In the genomic region with DNA sequence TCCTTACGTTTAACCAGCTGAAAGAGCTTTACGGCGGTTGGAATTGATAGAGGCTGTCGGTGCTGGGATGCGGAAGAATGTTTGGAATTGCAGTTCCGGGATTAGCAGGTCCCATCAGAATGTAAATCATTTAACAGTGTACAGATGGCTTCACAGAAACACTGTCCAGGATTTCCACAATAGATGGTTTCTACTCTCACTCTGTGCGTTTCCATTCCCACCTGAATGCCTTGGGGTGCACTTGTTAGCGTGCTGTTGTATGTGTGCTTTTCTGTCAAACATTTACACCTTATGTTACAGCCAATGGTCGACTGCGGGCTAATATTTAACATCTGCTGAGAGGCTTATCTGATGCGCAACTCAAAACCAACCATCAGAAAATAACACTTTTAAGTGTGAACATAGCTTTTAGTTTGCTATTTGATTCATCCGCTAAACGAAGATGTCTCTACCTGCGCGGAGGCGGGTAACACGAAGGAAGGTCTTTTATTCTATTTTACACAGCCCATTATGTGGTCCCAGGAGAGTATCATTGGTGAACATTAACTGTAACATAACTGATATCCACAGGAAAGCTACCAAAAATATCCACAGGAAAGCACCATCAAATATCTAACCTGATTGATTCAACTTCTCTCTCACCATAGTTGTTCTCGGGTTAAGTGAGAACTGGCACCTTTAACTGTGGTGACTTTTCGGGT, we compare ENCODE assay signal across 16 cellular contexts.
A peak's percentile ranks its signal among the peaks of the same experiment; 100 is the strongest.
DNase-seq lines count a peak whose midpoint lies in the region; ATAC-seq and TF ChIP-seq lines count a peak whose summit lies in the region.
"Had no signal": no experiment of that assay in that cellular context is flagged by ENCODE, and none has a peak within 500 bp of the region (broad histone marks: within the 10 kb centered on the region; RNA-seq: fewer than 3 reads in every experiment).

No MANE protein-coding gene starts in this region.

- H3K9me3 ChIP-seq in ascending aorta, result no peaks in the 10 kb centered on the region
- H3K9me3 ChIP-seq: heart right ventricle, lower lobe of right lung, SK-N-SH had no signal

- H3K4me1 ChIP-seq in ascending aorta, result no peaks in the 10 kb centered on the region
- H3K4me1 ChIP-seq: heart right ventricle, lower lobe of right lung had no signal

- peak overlapping the region; percentile 66 for H3K4me3 Mint-ChIP-seq in Calu3 (ENCODE audit: low read depth, unreplicated experiment)
- no peak overlapping the region for H3K4me3 Mint-ChIP-seq in mesothelial cell of epicardium
- H3K4me3 Mint-ChIP-seq in activated CD4-positive, alpha-beta T cell treated with anti-CD3 and anti-CD28 coated beads, Interleukin-2, amount 10 ng/mL, durations not matched to agents 7 days and 5 days, result no peak overlapping the region
- H3K4me3 Mint-ChIP-seq: activated naive CD4-positive, alpha-beta T cell treated with anti-CD3 and anti-CD28 coated beads, Interleukin-2, amount 50 U/mL, for 24 hours; central memory CD8-positive, alpha-beta T cell; GM23338 had no signal

- intact Hi-C loops in Calu3 (cut with micrococcal nuclease; ENCODE audit: unreplicated experiment), result no loop called here
- intact Hi-C loops in ascending aorta (cut with DNase I), result no loop called here

- POLR2A ChIA-PET in activated CD4-positive, alpha-beta T cell treated with anti-CD3 and anti-CD28 coated beads, Interleukin-2, amount 10 ng/mL, durations not matched to agents 7 days and 5 days (lab: Charles Lee), result no interaction called here

- H3K27me3 ChIP-seq in ascending aorta, result no peaks in the 10 kb centered on the region
- H3K27me3 ChIP-seq: heart right ventricle had no signal

- TF ChIP-seq CTCF in Calu3 (IDR thresholded peaks at IDR 0.05; ENCODE audit: unreplicated experiment) (no peak), mesothelial cell of epicardium (IDR thresholded peaks at IDR 0.05; ENCODE audit: unreplicated experiment) (no peak), ascending aorta (IDR thresholded peaks at IDR 0.05) (no peak)

- H3K27ac ChIP-seq in ascending aorta, result no peak overlapping the region
- H3K27ac ChIP-seq: epithelial cell of prostate, heart right ventricle, lower lobe of right lung had no signal

- H3K27me3 Mint-ChIP-seq in Calu3 (ENCODE audit: unreplicated experiment) (no peaks in the 10 kb centered on the region), mesothelial cell of epicardium (ENCODE audit: low read depth) (no peaks in the 10 kb centered on the region)
- H3K27me3 Mint-ChIP-seq in activated CD4-positive, alpha-beta T cell treated with anti-CD3 and anti-CD28 coated beads, Interleukin-2, amount 10 ng/mL, durations not matched to agents 7 days and 5 days, result peaks cover 3% of the 10 kb centered on the region

- H3K9me3 Mint-ChIP-seq in Calu3 (ENCODE audit: low read depth, unreplicated experiment) (no peaks in the 10 kb centered on the region), mesothelial cell of epicardium (no peaks in the 10 kb centered on the region)
- no peaks in the 10 kb centered on the region for H3K9me3 Mint-ChIP-seq in activated CD4-positive, alpha-beta T cell treated with anti-CD3 and anti-CD28 coated beads, Interleukin-2, amount 10 ng/mL, durations not matched to agents 7 days and 5 days
- H3K9me3 Mint-ChIP-seq: activated naive CD4-positive, alpha-beta T cell treated with anti-CD3 and anti-CD28 coated beads, Interleukin-2, amount 50 U/mL, for 24 hours; central memory CD8-positive, alpha-beta T cell; GM23338 had no signal

- H3K36me3 Mint-ChIP-seq in Calu3 (ENCODE audit: insufficient read depth, unreplicated experiment) (peaks cover 5% of the 10 kb centered on the region), mesothelial cell of epicardium (no peaks in the 10 kb centered on the region)
- no peaks in the 10 kb centered on the region for H3K36me3 Mint-ChIP-seq in activated CD4-positive, alpha-beta T cell treated with anti-CD3 and anti-CD28 coated beads, Interleukin-2, amount 10 ng/mL, durations not matched to agents 7 days and 5 days (ENCODE audit: low read depth)
- H3K36me3 Mint-ChIP-seq: activated naive CD4-positive, alpha-beta T cell treated with anti-CD3 and anti-CD28 coated beads, Interleukin-2, amount 50 U/mL, for 24 hours had no signal

- BruUV-seq in Calu3 (replicated peaks; lab: Mats Ljungman, UMichigan), result no TSS peak

- CTCF ChIA-PET in Calu3 (lab: Charles Lee), result interaction anchor here (0.6 to 0.7 kb wide), 2 partner anchors 68 to 510 kb away, joined by 3 to 5 read pairs; no protein-coding TSS in a partner anchor
- CTCF ChIA-PET in activated CD4-positive, alpha-beta T cell treated with anti-CD3 and anti-CD28 coated beads, Interleukin-2, amount 10 ng/mL, durations not matched to agents 7 days and 5 days (lab: Charles Lee), result interaction anchor here (1.0 kb wide), 2 partner anchors 25 to 420 kb away, joined by 3 read pairs; no protein-coding TSS in a partner anchor

- peaks cover 0 to 8% of the 10 kb centered on the region in 2 donors for H3K36me3 ChIP-seq in ascending aorta
- H3K36me3 ChIP-seq: lower lobe of right lung had no signal

- no peak overlapping the region for H3K4me3 ChIP-seq in ascending aorta
- H3K4me3 ChIP-seq: GM23338, heart right ventricle, lower lobe of right lung had no signal

- DNase-seq in Calu3 (peak; percentile 57), amniotic epithelial cell (ENCODE audit: low read depth) (peak; percentile 35), mesothelial cell of epicardium (ENCODE audit: low spot score in 2 of 2, unreplicated experiment in 2 of 2) (no peak), ascending aorta (ENCODE audit: low spot score in 2 of 2) (no peak), NCI-H446 treated with DMSO at 0.1 percent for 48 hours (lab: John Stamatoyannopoulos, UW) (no peak), NCI-H774 (lab: John Stamatoyannopoulos, UW) (no peak)
- DNase-seq in activated CD4-positive, alpha-beta T cell treated with anti-CD3 and anti-CD28 coated beads, Interleukin-2, amount 10 ng/mL, durations not matched to agents 7 days and 5 days, result no peak
- DNase-seq: COR-L47, heart right ventricle, lower lobe of right lung, SK-N-SH had no signal

- ATAC-seq in GM21737 (IDR thresholded peaks at IDR 0.05; ENCODE audit: unreplicated experiment), result peak; percentile 40
- ATAC-seq: GM23338, heart right ventricle had no signal

- peaks cover 26% of the 10 kb centered on the region for H3K4me1 Mint-ChIP-seq in Calu3 (ENCODE audit: low read depth, unreplicated experiment)
- H3K4me1 Mint-ChIP-seq in mesothelial cell of epicardium, result peaks cover 32% of the 10 kb centered on the region
- no peaks in the 10 kb centered on the region for H3K4me1 Mint-ChIP-seq in activated CD4-positive, alpha-beta T cell treated with anti-CD3 and anti-CD28 coated beads, Interleukin-2, amount 10 ng/mL, durations not matched to agents 7 days and 5 days
- H3K4me1 Mint-ChIP-seq: activated naive CD4-positive, alpha-beta T cell treated with anti-CD3 and anti-CD28 coated beads, Interleukin-2, amount 50 U/mL, for 24 hours; central memory CD8-positive, alpha-beta T cell had no signal

- H3K27ac Mint-ChIP-seq in Calu3 (ENCODE audit: unreplicated experiment) (peak overlapping the region; percentile 62), mesothelial cell of epicardium (peak overlapping the region; percentile 68)
- H3K27ac Mint-ChIP-seq in activated CD4-positive, alpha-beta T cell treated with anti-CD3 and anti-CD28 coated beads, Interleukin-2, amount 10 ng/mL, durations not matched to agents 7 days and 5 days, result no peak overlapping the region
- H3K27ac Mint-ChIP-seq: activated naive CD4-positive, alpha-beta T cell treated with anti-CD3 and anti-CD28 coated beads, Interleukin-2, amount 50 U/mL, for 24 hours; GM23338 had no signal

Comparison
In these comparisons a context has a peak if more than half of its experiments do, and no peak if none do; other contexts are left out.
1. DNase-seq: peak in Calu3 (single experiment) and amniotic epithelial cell (single experiment); none in mesothelial cell of epicardium (0 of 2), ascending aorta (0 of 2), NCI-H446 treated with DMSO at 0.1 percent for 48 hours (single experiment), activated CD4-positive, alpha-beta T cell treated with anti-CD3 and anti-CD28 coated beads, Interleukin-2, amount 10 ng/mL, durations not matched to agents 7 days and 5 days (single experiment) and NCI-H774 (single experiment).